ENCODE assay signal across 18 cellular contexts in the genomic region with DNA sequence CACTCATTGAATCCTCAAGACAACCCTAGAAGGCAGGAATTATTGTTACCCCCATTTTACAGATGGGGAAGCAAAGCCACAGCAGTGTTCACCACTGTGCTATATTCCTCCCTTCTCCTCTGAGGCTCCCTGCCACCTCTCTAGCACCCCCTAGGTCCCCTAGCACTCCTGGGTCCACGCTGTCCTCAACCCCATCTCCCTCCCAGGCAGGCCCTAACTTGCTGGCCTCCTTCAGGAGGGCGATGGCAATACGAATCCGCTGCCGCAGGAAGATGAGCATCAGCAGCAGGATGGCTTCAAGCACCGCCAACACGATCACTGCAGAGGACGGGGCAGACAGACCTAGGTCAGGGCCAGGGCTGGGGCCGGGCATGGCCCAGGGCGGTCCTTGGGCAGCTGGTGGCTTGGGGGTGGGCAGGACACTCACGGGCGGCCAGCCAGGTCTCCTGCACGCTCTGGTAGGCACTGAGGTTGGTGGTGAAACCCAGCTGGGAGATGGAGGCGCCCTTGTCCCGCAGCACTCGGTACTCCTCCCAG. TPM values are rescaled to one million over a fixed set of nuclear protein-coding genes. Genes with fewer than 3 reads are reported as not detected.
A peak's percentile ranks its signal among the peaks of the same experiment; 100 is the strongest.
DNase-seq lines count a peak whose midpoint lies in the region; FAIRE-seq and TF ChIP-seq lines count a peak whose summit lies in the region.
"Had no signal": no experiment of that assay in that cellular context is flagged by ENCODE, and none has a peak within 500 bp of the region (broad histone marks: within the 10 kb centered on the region; RNA-seq: fewer than 3 reads in every experiment).

No MANE protein-coding gene starts in this region.

- no peak overlapping the region for H3K4me2 ChIP-seq in osteoblast (ENCODE audit: insufficient read depth, low read length)

- H3K27ac ChIP-seq in osteoblast (ENCODE audit: low read depth, low read length): no peak overlapping the region
- H3K27ac ChIP-seq: body of pancreas, testis had no signal

- peak overlapping the region; percentile 78 for H2AFZ ChIP-seq in osteoblast (ENCODE audit: low read length)

- no peaks in the 10 kb centered on the region for H3K9me3 ChIP-seq in osteoblast (ENCODE audit: low read depth, low read length)
- H3K9me3 ChIP-seq: body of pancreas, testis had no signal

- no peaks in the 10 kb centered on the region for H3K79me2 ChIP-seq in osteoblast (ENCODE audit: insufficient read depth, low read length)

- H3K4me1 ChIP-seq in osteoblast (ENCODE audit: insufficient read depth, low read length): peaks cover 4% of the 10 kb centered on the region
- H3K4me1 ChIP-seq: body of pancreas, testis had no signal

- H3K36me3 ChIP-seq in bronchial epithelial cell (ENCODE audit: control insufficient read depth, insufficient read depth, low read length): no peaks in the 10 kb centered on the region
- no peaks in the 10 kb centered on the region for H3K36me3 ChIP-seq in osteoblast (ENCODE audit: insufficient read depth, low read length)

- DNase-seq in NB4 (ENCODE audit: low read depth): peak; percentile 30
- DNase-seq in bronchial epithelial cell (ENCODE audit: low read depth): peak; percentile 4
- DNase-seq in osteoblast (ENCODE audit: insufficient read length, low spot score, missing footprints): peak; percentile 52
- DNase-seq in cortex of kidney (lab: John Stamatoyannopoulos, UW): no peak
- no peak for DNase-seq in NCI-H510A (lab: John Stamatoyannopoulos, UW)
- no peak for DNase-seq in T-helper 2 cell
- DNase-seq: body of pancreas, COR-L47, head of caudate nucleus, NCI-H1105, NCI-H526, small intestine, SW 1271, testis had no signal

- TF ChIP-seq CTCF in GM12873 (IDR thresholded peaks at IDR 0.05; ENCODE audit: insufficient read depth, low read depth, low read length, missing control alignments) (peak; percentile 34), NB4 (IDR thresholded peaks at IDR 0.05; ENCODE audit: low read depth, low read length) (peak; percentile 25), bronchial epithelial cell (IDR thresholded peaks at IDR 0.05; ENCODE audit: insufficient read depth, low read length, severe bottlenecking) (no peak), osteoblast (IDR thresholded peaks at IDR 0.05; ENCODE audit: extremely low read depth, low read depth, low read length) (no peak)

- H4K20me1 ChIP-seq in osteoblast (ENCODE audit: insufficient read depth, low read length): no peaks in the 10 kb centered on the region

- H3K4me3 ChIP-seq in NB4 (ENCODE audit: low read depth, low read length): no peak overlapping the region
- H3K4me3 ChIP-seq in bronchial epithelial cell (ENCODE audit: low read depth, low read length): no peak overlapping the region
- no peak overlapping the region for H3K4me3 ChIP-seq in osteoblast (ENCODE audit: insufficient read depth, low read length)
- H3K4me3 ChIP-seq: body of pancreas, testis had no signal

- H3K27me3 ChIP-seq in bronchial epithelial cell (ENCODE audit: control insufficient read depth, insufficient read depth, low read length): no peaks in the 10 kb centered on the region
- no peaks in the 10 kb centered on the region for H3K27me3 ChIP-seq in osteoblast (ENCODE audit: insufficient read depth, low read length)
- H3K27me3 ChIP-seq: body of pancreas, testis had no signal

- TF ChIP-seq POLR2A in NB4 (IDR thresholded peaks at IDR 0.05; ENCODE audit: extremely low read depth, insufficient read length): no peak

- FAIRE-seq in bronchial epithelial cell (lab: Jason Lieb, UNC): no peak
- FAIRE-seq: GM19239, H54, HTR-8/SVneo, small intestine had no signal

RNA-seq across cellular contexts. Expression of a gene that starts 7.8 kb away (rescaled TPM):
- total RNA-seq in bronchial epithelial cell: 65.8 and 70.3 TPM in 2 replicates
- total RNA-seq in osteoblast: 114 and 117 TPM in 2 replicates

RNA-seq across cellular contexts. Expression of a gene that starts 8.3 kb away (rescaled TPM):
- total RNA-seq in bronchial epithelial cell (1.8 and 10.5 TPM in 2 replicates), osteoblast (not detected in 2 replicates)

RNA-seq across cellular contexts. Expression of a gene that starts 27.0 kb away (rescaled TPM):
- 10.8 and 14.5 TPM in 2 replicates for total RNA-seq in bronchial epithelial cell
- 40.1 and 40.9 TPM in 2 replicates for total RNA-seq in osteoblast

RNA-seq across cellular contexts. Expression of a gene that starts 31.4 kb away (rescaled TPM):
- 0.64 and 1.3 TPM in 2 replicates for total RNA-seq in bronchial epithelial cell
- total RNA-seq in osteoblast: 2.1 and 3.6 TPM in 2 replicates

RNA-seq across cellular contexts. Expression of a gene that starts 42.9 kb away (rescaled TPM):
- total RNA-seq in bronchial epithelial cell (118 and 193 TPM in 2 replicates), osteoblast (45.7 and 59.7 TPM in 2 replicates)

Comparison
In these comparisons a context has a peak if more than half of its experiments do, and no peak if none do; other contexts are left out.
1. CTCF ChIP-seq: peak in GM12873 (single experiment) and NB4 (single experiment); none in bronchial epithelial cell (single experiment) and osteoblast (single experiment).
2. DNase-seq: peak in NB4 (single experiment), bronchial epithelial cell (single experiment) and osteoblast (single experiment); none in cortex of kidney (single experiment), NCI-H510A (single experiment) and T-helper 2 cell (0 of 5).